In the genomic region with DNA sequence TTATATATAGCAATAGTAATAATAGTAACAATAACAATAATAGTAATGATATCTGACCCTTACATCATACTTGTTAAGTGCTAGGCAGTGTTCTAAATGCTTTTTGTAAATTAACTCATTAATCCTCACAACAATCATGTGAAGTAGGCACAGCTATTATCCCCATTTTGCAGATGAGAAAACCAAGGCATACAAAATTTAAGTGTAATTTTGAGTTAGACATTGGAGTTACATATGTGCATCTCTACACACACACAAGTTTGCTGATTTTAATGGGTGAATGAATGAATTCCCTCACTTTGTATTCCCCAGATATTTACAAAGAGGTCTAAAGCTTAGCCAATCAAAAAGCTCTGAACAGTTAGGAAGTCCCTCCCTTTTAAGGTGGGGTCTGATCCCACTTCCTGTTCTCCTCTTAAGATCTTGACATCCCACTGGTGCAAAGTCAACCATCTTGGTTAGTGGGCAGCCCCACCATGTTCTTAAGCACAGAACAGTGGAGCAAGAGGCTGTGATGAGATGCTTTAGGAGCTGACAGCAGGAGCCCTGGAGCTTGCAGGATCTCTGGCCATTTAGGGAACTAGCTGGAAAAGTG, we compare ENCODE assay signal across 26 cellular contexts.
DNase-seq lines count a peak whose midpoint lies in the region; ATAC-seq and TF ChIP-seq lines count a peak whose summit lies in the region.
"Had no signal": no experiment of that assay in that cellular context is flagged by ENCODE, and none has a peak within 500 bp of the region (broad histone marks: within the 10 kb centered on the region; RNA-seq: fewer than 3 reads in every experiment).

No MANE protein-coding gene starts in this region.

- H2AFZ ChIP-seq in SK-N-SH (ENCODE audit: low read depth), result peak overlapping the region; percentile 17; the same call in 1 of the 2 replicates
- H2AFZ ChIP-seq in Karpas-422 (ENCODE audit: low read length), result peak overlapping the region; percentile 54; the same call in 1 of the 2 replicates
- H2AFZ ChIP-seq: GM23248 had no signal

- H3K9ac ChIP-seq in SK-N-SH (no peak overlapping the region), Karpas-422 (ENCODE audit: low read length) (no peak overlapping the region)
- H3K9ac ChIP-seq: GM23248 had no signal

- no peaks in the 10 kb centered on the region for H3K36me3 ChIP-seq in SK-N-SH (replicated peaks in 1 of 2; ENCODE audit: control insufficient read depth in 1 of 2, insufficient read depth in 2 of 2, low read length in 1 of 2)
- H3K36me3 ChIP-seq in Karpas-422 (ENCODE audit: insufficient read depth, low read length), result no peaks in the 10 kb centered on the region
- H3K36me3 ChIP-seq: BE2C, lower lobe of right lung, ovary, tibial artery had no signal

- H3K4me1 ChIP-seq in SK-N-SH (ENCODE audit: control insufficient read depth in 1 of 2, insufficient read depth in 2 of 2, low read depth in 1 of 2, low read length in 1 of 2) (peaks cover 0 to 5% of the 10 kb centered on the region in 2 experiments; a peak in 1 of 4 replicates), Karpas-422 (ENCODE audit: low read length) (no peaks in the 10 kb centered on the region)
- H3K4me1 ChIP-seq: BE2C, lower lobe of right lung, tibial artery had no signal

- in situ Hi-C loops in SK-MEL-5 (cut with HindIII; ENCODE audit: low pct_unique_long_range_greater_than_20kb, low sequenced_read_pairs), result no loop called here

- no peak overlapping the region for H3K27ac ChIP-seq in SK-N-SH (ENCODE audit: low read depth in 2 of 2, low read length in 1 of 2)
- H3K27ac ChIP-seq in Karpas-422 (ENCODE audit: low read length), result no peak overlapping the region
- H3K27ac ChIP-seq: GM23248, lower lobe of right lung, ovary, tibial artery, VCaP had no signal

- H3K27me3 ChIP-seq in SK-N-SH (ENCODE audit: insufficient read depth), result peaks cover 10% of the 10 kb centered on the region; the same call in 1 of the 2 replicates
- no peaks in the 10 kb centered on the region for H3K27me3 ChIP-seq in Karpas-422 (ENCODE audit: low read length)
- H3K27me3 ChIP-seq: ovary had no signal

- TF ChIP-seq RAD21 in SK-N-SH (IDR thresholded peaks at IDR 0.05; ENCODE audit: low read length), result no peak

- CTCF ChIA-PET in SK-N-SH (lab: Yijun Ruan, JAX), result interaction anchor here (1.3 to 7.6 kb wide), 12 partner anchors 11 to 223 kb away, joined by 3 to 183 read pairs (median 9); no protein-coding TSS in a partner anchor

- ATAC-seq in SK-N-SH treated with all-trans-retinoic acid at 6 μM for 48 hours (no peak), HG03520 (IDR thresholded peaks at IDR 0.05; ENCODE audit: unreplicated experiment) (no peak)
- ATAC-seq: effector memory CD8-positive, alpha-beta T cell; lower lobe of right lung had no signal

- no peaks in the 10 kb centered on the region for H3K9me3 ChIP-seq in SK-N-SH
- H3K9me3 ChIP-seq in Karpas-422 (ENCODE audit: low read length), result no peaks in the 10 kb centered on the region
- H3K9me3 ChIP-seq: BE2C, lower lobe of right lung, ovary, tibial artery had no signal

- H3K9me2 ChIP-seq in SK-N-SH (no peaks in the 10 kb centered on the region), Karpas-422 (replicated peaks; ENCODE audit: insufficient read depth, low read length) (no peaks in the 10 kb centered on the region)

- H3K4me2 ChIP-seq in SK-N-SH, result no peak overlapping the region
- H3K4me2 ChIP-seq in Karpas-422 (ENCODE audit: low read depth, low read length, poor library complexity, severe bottlenecking), result no peak overlapping the region
- H3K4me2 ChIP-seq: smooth muscle cell had no signal

- TF ChIP-seq CTCF in SK-N-SH (IDR thresholded peaks at IDR 0.05), result no peak
- TF ChIP-seq CTCF in fibroblast of the aortic adventitia (IDR thresholded peaks at IDR 0.05; ENCODE audit: insufficient read depth, low read length), result no peak

- H3K4me3 ChIP-seq in SK-N-SH (ENCODE audit: low read depth in 2 of 2, low read length in 1 of 2), result no peak overlapping the region
- no peak overlapping the region for H3K4me3 ChIP-seq in Karpas-422 (ENCODE audit: low read length)
- H3K4me3 ChIP-seq in fibroblast of the aortic adventitia (ENCODE audit: low read depth, low read length), result no peak overlapping the region
- H3K4me3 ChIP-seq: GM23248, lower lobe of right lung, ovary, smooth muscle cell, tibial artery had no signal

- no peak for TF ChIP-seq EP300 in SK-N-SH (IDR thresholded peaks at IDR 0.05; ENCODE audit: borderline replicate concordance in 1 of 2, low read depth in 1 of 2, low read length in 1 of 2)

- DNase-seq in SK-N-SH (no peak), Karpas-422 (peak; percentile 68), SK-MEL-5 (ENCODE audit: low read depth, low spot score) (peak; percentile 26), fibroblast of the aortic adventitia (ENCODE audit: low read depth) (peak; percentile 9), KG1 (lab: John Stamatoyannopoulos, UW) (no peak)
- no peak for DNase-seq in stimulated activated CD4-positive, alpha-beta T cell treated with anti-CD3 and anti-CD28 coated beads, Interleukin-4, amount 100 ng/mL, for 24 hours
- DNase-seq: activated CD4-positive, alpha-beta T cell treated with anti-CD3 and anti-CD28 coated beads, Interleukin-2, amount 10 ng/mL, durations not matched to agents 24 days and 14 days; activated effector memory CD4-positive, alpha-beta T cell treated with anti-CD3 and anti-CD28 coated beads, Interleukin-2, amount 50 U/mL, for 16 hours; activated naive CD8-positive, alpha-beta T cell treated with anti-CD3 and anti-CD28 coated beads for 36 hours; activated T-cell treated with anti-CD3 and anti-CD28 coated beads, Interleukin-2, amount 50 U/mL, for 1 hour; BE2C; cortex of kidney; effector memory CD8-positive, alpha-beta T cell; foreskin melanocyte; GM23248; lower lobe of right lung; NCI-H1092 treated with DMSO at 0.1 percent for 48 hours; NCI-H187 treated with DMSO at 0.1 percent for 48 hours; NCI-H526; ovary; stimulated activated CD4-positive, alpha-beta T cell treated with anti-CD3 and anti-CD28 coated beads, Interleukin-1b, Interleukin-23, amount 100 ng/mL, for 48 hours; tibial artery had no signal

- H3F3A ChIP-seq in SK-N-SH (replicated peaks; ENCODE audit: insufficient read depth), result no peaks in the 10 kb centered on the region

- POLR2A ChIA-PET in SK-N-SH (lab: Yijun Ruan, JAX), result no interaction called here

- H3K79me2 ChIP-seq in SK-N-SH (ENCODE audit: insufficient read depth), result no peaks in the 10 kb centered on the region
- no peaks in the 10 kb centered on the region for H3K79me2 ChIP-seq in Karpas-422 (ENCODE audit: low read length)

- H4K20me1 ChIP-seq in SK-N-SH (ENCODE audit: insufficient read depth) (no peaks in the 10 kb centered on the region), Karpas-422 (ENCODE audit: insufficient read depth, low read depth, low read length) (no peaks in the 10 kb centered on the region)

TF ChIP-seq in SK-N-SH, 30 proteins besides CTCF, POLR2A, EP300 and RAD21:
- TF ChIP-seq POLR2AphosphoS5 (IDR thresholded peaks at IDR 0.05; ENCODE audit: low read depth, low read length) (no peak), GABPA (IDR thresholded peaks at IDR 0.05; ENCODE audit: low read depth) (peak; percentile 50)

TF ChIP-seq in SK-N-SH treated with all-trans-retinoic acid at 6 μM for 48 hours, 23 proteins besides CTCF, POLR2A, EP300 and RAD21:
- no peak for TF ChIP-seq GLIS3 (CRISPR knock-in tag; IDR thresholded peaks at IDR 0.05)
- TF ChIP-seq, protein P1, sequence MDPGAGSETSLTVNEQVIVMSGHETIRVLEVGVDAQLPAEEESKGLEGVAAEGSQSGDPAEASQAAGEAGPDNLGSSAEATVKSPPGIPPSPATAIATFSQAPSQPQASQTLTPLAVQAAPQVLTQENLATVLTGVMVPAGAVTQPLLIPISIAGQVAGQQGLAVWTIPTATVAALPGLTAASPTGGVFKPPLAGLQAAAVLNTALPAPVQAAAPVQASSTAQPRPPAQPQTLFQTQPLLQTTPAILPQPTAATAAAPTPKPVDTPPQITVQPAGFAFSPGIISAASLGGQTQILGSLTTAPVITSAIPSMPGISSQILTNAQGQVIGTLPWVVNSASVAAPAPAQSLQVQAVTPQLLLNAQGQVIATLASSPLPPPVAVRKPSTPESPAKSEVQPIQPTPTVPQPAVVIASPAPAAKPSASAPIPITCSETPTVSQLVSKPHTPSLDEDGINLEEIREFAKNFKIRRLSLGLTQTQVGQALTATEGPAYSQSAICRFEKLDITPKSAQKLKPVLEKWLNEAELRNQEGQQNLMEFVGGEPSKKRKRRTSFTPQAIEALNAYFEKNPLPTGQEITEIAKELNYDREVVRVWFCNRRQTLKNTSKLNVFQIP (CRISPR knock-in tag; IDR thresholded peaks at IDR 0.05; ENCODE audit: borderline replicate concordance, low read depth), result no peak
- TF ChIP-seq, protein P2, sequence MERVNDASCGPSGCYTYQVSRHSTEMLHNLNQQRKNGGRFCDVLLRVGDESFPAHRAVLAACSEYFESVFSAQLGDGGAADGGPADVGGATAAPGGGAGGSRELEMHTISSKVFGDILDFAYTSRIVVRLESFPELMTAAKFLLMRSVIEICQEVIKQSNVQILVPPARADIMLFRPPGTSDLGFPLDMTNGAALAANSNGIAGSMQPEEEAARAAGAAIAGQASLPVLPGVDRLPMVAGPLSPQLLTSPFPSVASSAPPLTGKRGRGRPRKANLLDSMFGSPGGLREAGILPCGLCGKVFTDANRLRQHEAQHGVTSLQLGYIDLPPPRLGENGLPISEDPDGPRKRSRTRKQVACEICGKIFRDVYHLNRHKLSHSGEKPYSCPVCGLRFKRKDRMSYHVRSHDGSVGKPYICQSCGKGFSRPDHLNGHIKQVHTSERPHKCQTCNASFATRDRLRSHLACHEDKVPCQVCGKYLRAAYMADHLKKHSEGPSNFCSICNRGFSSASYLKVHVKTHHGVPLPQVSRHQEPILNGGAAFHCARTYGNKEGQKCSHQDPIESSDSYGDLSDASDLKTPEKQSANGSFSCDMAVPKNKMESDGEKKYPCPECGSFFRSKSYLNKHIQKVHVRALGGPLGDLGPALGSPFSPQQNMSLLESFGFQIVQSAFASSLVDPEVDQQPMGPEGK (CRISPR knock-in tag; IDR thresholded peaks at IDR 0.05; ENCODE audit: borderline replicate concordance), result no peak
- TF ChIP-seq ISL1 (CRISPR knock-in tag; IDR thresholded peaks at IDR 0.05), result no peak
- no peak for TF ChIP-seq TCF4 (CRISPR knock-in tag; IDR thresholded peaks at IDR 0.05; ENCODE audit: borderline replicate concordance)

Comparison
In these comparisons a context has a peak if more than half of its experiments do, and no peak if none do; other contexts are left out.
1. DNase-seq: peak in Karpas-422 (single experiment), SK-MEL-5 (single experiment) and fibroblast of the aortic adventitia (single experiment); none in SK-N-SH (single experiment), stimulated activated CD4-positive, alpha-beta T cell treated with anti-CD3 and anti-CD28 coated beads, Interleukin-4, amount 100 ng/mL, for 24 hours (single experiment) and KG1 (single experiment).